11 cellular contexts compared by ENCODE assay signal in genomic region chr20:11777861-11778570, GRCh38.
DNase-seq lines count a peak whose midpoint lies in the region; ATAC-seq and TF ChIP-seq lines count a peak whose summit lies in the region.
"Had no signal": no experiment of that assay in that cellular context is flagged by ENCODE, and none has a peak within 500 bp of the region (broad histone marks: within the 10 kb centered on the region; RNA-seq: fewer than 3 reads in every experiment).

No MANE protein-coding gene starts in this region.

- no TSS peak for BruUV-seq in PC-9 (replicated peaks; lab: Mats Ljungman, UMichigan)

- no peak for TF ChIP-seq CTCF in PC-9 (conservative IDR thresholded peaks at IDR 0.05)
- no peak for TF ChIP-seq CTCF in foreskin fibroblast (IDR thresholded peaks at IDR 0.05; ENCODE audit: low read depth, low read length)
- no peak for TF ChIP-seq CTCF in tibial artery (IDR thresholded peaks at IDR 0.05)

- H3K9me3 ChIP-seq in PC-9 (ENCODE audit: insufficient read depth, low read depth): no peaks in the 10 kb centered on the region
- no peaks in the 10 kb centered on the region for H3K9me3 ChIP-seq in tibial artery

- intact Hi-C loops in PC-9 (cut with micrococcal nuclease; ENCODE audit: unreplicated experiment) (no loop called here), tibial artery (cut with DNase I; ENCODE audit: low total_unique reads) (no loop called here)

- H2AFZ ChIP-seq in PC-9: peak overlapping the region; percentile 60; the same call in 1 of the 2 replicates

- H3F3A ChIP-seq in PC-9 (ENCODE audit: insufficient read depth, low read depth): no peaks in the 10 kb centered on the region

- no peaks in the 10 kb centered on the region for H4K20me1 ChIP-seq in PC-9 (ENCODE audit: insufficient read depth)

- H3K36me3 ChIP-seq in PC-9 (ENCODE audit: low read depth) (no peaks in the 10 kb centered on the region), tibial artery (no peaks in the 10 kb centered on the region)

- H3K4me3 ChIP-seq in PC-9 (no peak overlapping the region), foreskin fibroblast (ENCODE audit: low read depth in 1 of 2, low read length in 2 of 2) (peak overlapping the region; percentile 13 to 34), tibial artery (peak overlapping the region; percentile 1 to 21)

- H3K79me2 ChIP-seq in PC-9 (ENCODE audit: low read depth): no peaks in the 10 kb centered on the region

- H3K27ac ChIP-seq in PC-9: no peak overlapping the region
- H3K27ac ChIP-seq in tibial artery: no peak overlapping the region

- 0 out of 2 replicates have a peak, but pooled peaks cover 4% of the 10 kb centered on the region for H3K9me2 ChIP-seq in PC-9 (ENCODE audit: insufficient read depth)

- CTCF ChIA-PET in PC-9 (lab: Charles Lee): no interaction called here

- no peak overlapping the region for H3K4me2 ChIP-seq in PC-9

- POLR2A ChIA-PET in PC-9 (lab: Charles Lee; ENCODE audit: unreplicated experiment): no interaction called here

- no peak for ATAC-seq in GM21717 (IDR thresholded peaks at IDR 0.05; ENCODE audit: unreplicated experiment)

- H3K4me1 ChIP-seq in PC-9 (replicated peaks; ENCODE audit: insufficient read depth) (no peaks in the 10 kb centered on the region), tibial artery (peaks cover 0 to 5% (median 0%) of the 10 kb centered on the region in 4 donors)

- H3K27me3 ChIP-seq in PC-9 (ENCODE audit: insufficient read depth, low read depth) (no peaks in the 10 kb centered on the region), tibial artery (no peaks in the 10 kb centered on the region)

- peak; percentile 16 for DNase-seq in NCI-H2107 (lab: John Stamatoyannopoulos, UW)
- DNase-seq in NCI-H2107 treated with DMSO at 0.1 percent for 48 hours (lab: John Stamatoyannopoulos, UW; ENCODE audit: unreplicated experiment): no peak
- DNase-seq in PC-9: no peak
- DNase-seq in foreskin fibroblast: peak; percentile 52 to 68
- DNase-seq in tibial artery: no peak
- no peak for DNase-seq in stimulated activated CD4-positive, alpha-beta T cell treated with anti-CD3 and anti-CD28 coated beads, Interleukin-4, amount 100 ng/mL, for 24 hours
- no peak for DNase-seq in NOMO-1 (lab: John Stamatoyannopoulos, UW; ENCODE audit: unreplicated experiment in 2 of 2)
- DNase-seq: activated naive CD8-positive, alpha-beta T cell treated with anti-CD3 and anti-CD28 coated beads, Interleukin-2, amount 10 ng/mL, durations not matched to agents 7 days and 5 days; hypothalamus; posterior cingulate gyrus had no signal

Comparison
In these comparisons a context has a peak if more than half of its experiments do, and no peak if none do; other contexts are left out.
1. DNase-seq: peak in NCI-H2107 (single experiment) and foreskin fibroblast (2 of 2); none in NCI-H2107 treated with DMSO at 0.1 percent for 48 hours (single experiment), PC-9 (0 of 2), tibial artery (0 of 2), stimulated activated CD4-positive, alpha-beta T cell treated with anti-CD3 and anti-CD28 coated beads, Interleukin-4, amount 100 ng/mL, for 24 hours (single experiment) and NOMO-1 (0 of 2).